34 cellular contexts compared by ENCODE assay signal in genomic region chr11:75084883-75085282, GRCh38. TPM values are rescaled to one million over a fixed set of nuclear protein-coding genes. Genes with fewer than 3 reads are reported as not detected.
"Had no signal": no experiment of that assay in that cellular context is flagged by ENCODE, and none has a peak within 500 bp of the region (broad histone marks: within the 10 kb centered on the region; RNA-seq: fewer than 3 reads in every experiment).

No MANE protein-coding gene starts in this region.

- DNase-seq: activated B cell treated with CpG ODN at 0.5 μM for 24 hours; activated CD4-positive, alpha-beta memory T cell treated with anti-CD3 and anti-CD28 coated beads, Interleukin-2, amount 10 ng/mL, durations not matched to agents 7 days and 5 days; activated CD4-positive, alpha-beta T cell treated with anti-CD3 and anti-CD28 coated beads for 36 hours; activated CD4-positive, alpha-beta T cell treated with anti-CD3 and anti-CD28 coated beads for 48 hours; activated CD4-positive, alpha-beta T cell treated with anti-CD3 and anti-CD28 coated beads, Interleukin-2, amount 10 ng/mL, durations not matched to agents 7 days and 5 days; activated CD4-positive, alpha-beta T cell treated with anti-CD3 and anti-CD28 coated beads, Interleukin-2, amount 50 U/mL, for 48 hours; activated CD4-positive, CD25-positive, alpha-beta regulatory T cell treated with anti-CD3 and anti-CD28 coated beads, Interleukin-2, amount 50 U/mL, for 72 hours; activated CD8-positive, alpha-beta memory T cell treated with anti-CD3 and anti-CD28 coated beads for 24 hours; activated CD8-positive, alpha-beta memory T cell treated with anti-CD3 and anti-CD28 coated beads, Interleukin-2, amount 10 ng/mL, durations not matched to agents 7 days and 5 days; activated CD8-positive, alpha-beta memory T cell treated with anti-CD3 and anti-CD28 coated beads, Interleukin-2, amount 50 U/mL, for 48 hours; activated CD8-positive, alpha-beta T cell treated with anti-CD3 and anti-CD28 coated beads, Interleukin-2, amount 10 ng/mL, durations not matched to agents 7 days and 5 days; activated effector memory CD4-positive, alpha-beta T cell treated with Interleukin-2 at 50 U/mL for 16 hours; activated gamma-delta T cell; activated naive CD4-positive, alpha-beta T cell treated with anti-CD3 and anti-CD28 coated beads, Interleukin-2, amount 10 ng/mL, durations not matched to agents 7 days and 5 days; activated naive CD4-positive, alpha-beta T cell treated with Interleukin-2 at 50 U/mL for 16 hours; activated naive CD8-positive, alpha-beta T cell treated with anti-CD3 and anti-CD28 coated beads, Interleukin-2, amount 10 ng/mL, durations not matched to agents 7 days and 5 days; activated naive CD8-positive, alpha-beta T cell treated with anti-CD3 and anti-CD28 coated beads, Interleukin-2, amount 50 U/mL, for 24 hours; activated T-cell treated with anti-CD3 and anti-CD28 coated beads, Interleukin-2, amount 50 U/mL, for 24 hours; activated T-cell treated with anti-CD3 and anti-CD28 coated beads, Interleukin-2, amount 50 U/mL, for 48 hours; amygdala; anterior cingulate cortex; caudate nucleus; cerebellar nuclear complex; T-helper 1 cell; T-helper 2 cell; T-helper 9 cell had no signal

- FAIRE-seq: bronchial epithelial cell, TTC549 had no signal

- H3K27ac ChIP-seq: ascending aorta, cardiac muscle cell, VCaP had no signal

- H3K9me3 ChIP-seq: ascending aorta had no signal

- H3K4me1 ChIP-seq: ascending aorta had no signal

- ATAC-seq: activated CD4-positive, alpha-beta T cell treated with anti-CD3 and anti-CD28 coated beads for 36 hours; activated CD8-positive, alpha-beta memory T cell treated with anti-CD3 and anti-CD28 coated beads, Interleukin-2, amount 10 ng/mL, durations not matched to agents 7 days and 5 days; activated CD8-positive, alpha-beta T cell treated with anti-CD3 and anti-CD28 coated beads, Interleukin-2, amount 10 ng/mL, durations not matched to agents 7 days and 5 days; activated naive CD8-positive, alpha-beta T cell treated with anti-CD3 and anti-CD28 coated beads, Interleukin-2, amount 50 U/mL, for 24 hours had no signal

- H3K36me3 ChIP-seq: ascending aorta, cardiac muscle cell had no signal

- H3K4me3 ChIP-seq: ascending aorta, cardiac muscle cell had no signal

- H3K27me3 ChIP-seq: ascending aorta had no signal

RNA-seq across cellular contexts. Expression of gene OR2AT4, which starts 11.8 kb away (rescaled TPM):
- total RNA-seq: activated B cell treated with CpG ODN at 0.5 μM for 24 hours; activated CD4-positive, alpha-beta memory T cell treated with anti-CD3 and anti-CD28 coated beads, Interleukin-2, amount 10 ng/mL, durations not matched to agents 7 days and 5 days; activated CD4-positive, alpha-beta T cell treated with anti-CD3 and anti-CD28 coated beads for 36 hours; activated CD4-positive, alpha-beta T cell treated with anti-CD3 and anti-CD28 coated beads, Interleukin-2, amount 10 ng/mL, durations not matched to agents 7 days and 5 days; activated CD8-positive, alpha-beta memory T cell treated with anti-CD3 and anti-CD28 coated beads, Interleukin-2, amount 10 ng/mL, durations not matched to agents 7 days and 5 days; activated CD8-positive, alpha-beta T cell treated with anti-CD3 and anti-CD28 coated beads, Interleukin-2, amount 10 ng/mL, durations not matched to agents 7 days and 5 days; activated naive CD8-positive, alpha-beta T cell treated with anti-CD3 and anti-CD28 coated beads, Interleukin-2, amount 10 ng/mL, durations not matched to agents 7 days and 5 days; activated T-helper 2 cell treated with anti-CD3 and anti-CD28 coated beads, Interferon-gamma antibody, Interleukin-2, Interleukin-4, amounts not matched to agents 10 μg/mL and 5 μg/mL and 100 μg/mL, durations not matched to agents 14 hours and 24 hours and 36 hours; ascending aorta; bronchial epithelial cell; cardiac muscle cell; chondrocyte had no signal
- polyA plus RNA-seq: adipose tissue, cardiac muscle cell had no signal
